In genomic region chr15:91855684-91856553, GRCh38 we compare ENCODE assay signal across 8 cellular contexts. TPM values are rescaled to one million over a fixed set of nuclear protein-coding genes. Genes with fewer than 3 reads are reported as not detected.
DNase-seq lines count a peak whose midpoint lies in the region; ATAC-seq, FAIRE-seq and TF ChIP-seq lines count a peak whose summit lies in the region.

No MANE protein-coding gene starts in this region.

- H3K9ac ChIP-seq in kidney (ENCODE audit: low read length in 2 of 2) = no peak overlapping the region

- peaks cover 27% of the 10 kb centered on the region for H3K36me3 Mint-ChIP-seq in activated CD4-positive, alpha-beta memory T cell treated with anti-CD3 and anti-CD28 coated beads, Interleukin-2, amount 10 ng/mL, durations not matched to agents 7 days and 5 days (ENCODE audit: low read depth)

- H3K4me1 ChIP-seq in heart right ventricle (peaks cover 3 to 81% (median 66%) of the 10 kb centered on the region in 9 donors), kidney (ENCODE audit: control insufficient read depth in 1 of 2, insufficient read depth in 1 of 2, low read depth in 1 of 2, low read length in 2 of 2) (peaks cover 0 to 9% of the 10 kb centered on the region in 2 donors)

- POLR2A ChIA-PET in activated CD4-positive, alpha-beta memory T cell treated with anti-CD3 and anti-CD28 coated beads, Interleukin-2, amount 10 ng/mL, durations not matched to agents 7 days and 5 days (lab: Charles Lee) = interaction anchor here (0.8 to 4.7 kb wide), 4 partner anchors 9 to 240 kb away, joined by 3 to 47 read pairs (median 4); no protein-coding TSS in a partner anchor

- no peaks in the 10 kb centered on the region for H3K9me3 ChIP-seq in heart right ventricle
- no peaks in the 10 kb centered on the region for H3K9me3 ChIP-seq in kidney (ENCODE audit: control insufficient read depth in 1 of 2, low read length in 2 of 2)

- FAIRE-seq in kidney (lab: Jason Lieb, UNC) = no peak

- CTCF ChIA-PET in activated CD4-positive, alpha-beta memory T cell treated with anti-CD3 and anti-CD28 coated beads, Interleukin-2, amount 10 ng/mL, durations not matched to agents 7 days and 5 days (lab: Charles Lee) = interaction anchor here (0.8 to 4.8 kb wide), 2 partner anchors 150 to 221 kb away, joined by 3 to 30 read pairs; no protein-coding TSS in a partner anchor

- TF ChIP-seq CTCF in heart right ventricle (IDR thresholded peaks at IDR 0.05) (peak in 6 of 9 donors; percentile 7 to 40 (median 26)), kidney (IDR thresholded peaks at IDR 0.05; ENCODE audit: borderline replicate concordance, extremely low read depth, insufficient read depth) (peak; percentile 20)

- H3K36me3 ChIP-seq in heart right ventricle = peaks cover 0 to 14% (median 0%) of the 10 kb centered on the region in 9 donors
- no peaks in the 10 kb centered on the region for H3K36me3 ChIP-seq in kidney (ENCODE audit: control insufficient read depth in 1 of 2, insufficient read depth in 2 of 2, low read length in 2 of 2)

- H3K4me3 ChIP-seq in heart right ventricle (peak overlapping the region in 7 of 10 donors; percentile 69 to 88 (median 82)), kidney (ENCODE audit: low read length in 2 of 2) (peak overlapping the region in 1 of 2 donors; percentile 18)

- H3K4me3 Mint-ChIP-seq in activated CD4-positive, alpha-beta memory T cell treated with anti-CD3 and anti-CD28 coated beads, Interleukin-2, amount 10 ng/mL, durations not matched to agents 7 days and 5 days = peak overlapping the region; percentile 81

- H3K9me3 Mint-ChIP-seq in activated CD4-positive, alpha-beta memory T cell treated with anti-CD3 and anti-CD28 coated beads, Interleukin-2, amount 10 ng/mL, durations not matched to agents 7 days and 5 days = no peaks in the 10 kb centered on the region

- no peak for DNase-seq in heart right ventricle
- DNase-seq in Right ventricle myocardium inferior (ENCODE audit: missing footprints) = no peak
- peak; percentile 52 for DNase-seq in NCI-H1436 (lab: John Stamatoyannopoulos, UW)
- DNase-seq in activated CD4-positive, alpha-beta memory T cell treated with anti-CD3 and anti-CD28 coated beads, Interleukin-2, amount 10 ng/mL, durations not matched to agents 7 days and 5 days = no peak
- DNase-seq in kidney = no peak
- no peak for DNase-seq in epidermal melanocyte (ENCODE audit: insufficient read length, low spot score)
- DNase-seq in activated CD4-positive, CD25-positive, alpha-beta regulatory T cell treated with anti-CD3 and anti-CD28 coated beads, Interleukin-2, amount 50 U/mL, for 72 hours = no peak

- no peaks in the 10 kb centered on the region for H3K27me3 Mint-ChIP-seq in activated CD4-positive, alpha-beta memory T cell treated with anti-CD3 and anti-CD28 coated beads, Interleukin-2, amount 10 ng/mL, durations not matched to agents 7 days and 5 days

- intact Hi-C loops in heart right ventricle (cut with DNase I) = loop anchor here in 8 of 10 donors (2.0 to 10.0 kb wide), 10 partner anchors 79 to 551 kb away; no protein-coding TSS in a partner anchor
- intact Hi-C loops in Right ventricle myocardium inferior (cut with DNase I) = loop anchor here (10.0 kb wide), 1 partner anchor 331 kb away; no protein-coding TSS in a partner anchor
- intact Hi-C loops in kidney (cut with DNase I) = loop anchor here (10.0 kb wide), 2 partner anchors 129 to 219 kb away; no protein-coding TSS in a partner anchor

- ATAC-seq in heart right ventricle (peak in 1 of 8 donors; percentile 9), Right ventricle myocardium inferior (no peak), GM19455 (IDR thresholded peaks at IDR 0.05; ENCODE audit: unreplicated experiment) (no peak)

- H3K27ac Mint-ChIP-seq in activated CD4-positive, alpha-beta memory T cell treated with anti-CD3 and anti-CD28 coated beads, Interleukin-2, amount 10 ng/mL, durations not matched to agents 7 days and 5 days = peak overlapping the region; percentile 94

- peaks cover 74% of the 10 kb centered on the region for H3K4me1 Mint-ChIP-seq in activated CD4-positive, alpha-beta memory T cell treated with anti-CD3 and anti-CD28 coated beads, Interleukin-2, amount 10 ng/mL, durations not matched to agents 7 days and 5 days

- H3K27ac ChIP-seq in heart right ventricle = peak overlapping the region in 9 of 10 donors; percentile 17 to 99 (median 97)
- H3K27ac ChIP-seq in kidney (ENCODE audit: low read depth in 2 of 2, low read length in 2 of 2) = peak overlapping the region in 1 of 2 donors; percentile 34

- no peaks in the 10 kb centered on the region for H3K27me3 ChIP-seq in heart right ventricle

- 51 to 60% methylated on average over 15 of the region's 15 CpGs for WGBS in heart right ventricle, 2 donors

RNA-seq across cellular contexts. Expression of gene SLCO3A1, which starts 2.4 kb away (rescaled TPM):
- total RNA-seq in heart right ventricle (10 to 100 TPM; 33.9 to 57.2 (median 46.9) TPM), Right ventricle myocardium inferior (45.9 TPM), kidney (59.4 TPM)
- polyA plus RNA-seq in heart right ventricle (10 to 100 TPM; 37.8 to 40.6 TPM), kidney (ENCODE audit: insufficient read depth, low read depth, low replicate concordance) (12.8 TPM)
- total RNA-seq in activated CD4-positive, alpha-beta memory T cell treated with anti-CD3 and anti-CD28 coated beads, Interleukin-2, amount 10 ng/mL, durations not matched to agents 7 days and 5 days = 10 to 100 TPM; 48.8 to 52.6 TPM
